1 cellular context compared by ENCODE assay signal in genomic region chr17:74768069-74768762, GRCh38.
TF ChIP-seq lines count a peak whose summit lies in the region.

No MANE protein-coding gene starts in this region.

TF ChIP-seq in A549, 52 proteins besides CTCF, POLR2A, EP300 and RAD21 (continued from another document):
- TF ChIP-seq MAFK (IDR thresholded peaks at IDR 0.05; ENCODE audit: partially characterized antibody): no peak
- no peak for TF ChIP-seq PHF8 (IDR thresholded peaks at IDR 0.05; ENCODE audit: borderline replicate concordance, low read depth)
- no peak for TF ChIP-seq HOXA7 (CRISPR knock-in tag; IDR thresholded peaks at IDR 0.05)
- no peak for TF ChIP-seq JUN (IDR thresholded peaks at IDR 0.05)
- TF ChIP-seq GATA3 (IDR thresholded peaks at IDR 0.05; ENCODE audit: borderline replicate concordance): no peak
